ENCODE assay signal across 11 cellular contexts in the genomic region with DNA sequence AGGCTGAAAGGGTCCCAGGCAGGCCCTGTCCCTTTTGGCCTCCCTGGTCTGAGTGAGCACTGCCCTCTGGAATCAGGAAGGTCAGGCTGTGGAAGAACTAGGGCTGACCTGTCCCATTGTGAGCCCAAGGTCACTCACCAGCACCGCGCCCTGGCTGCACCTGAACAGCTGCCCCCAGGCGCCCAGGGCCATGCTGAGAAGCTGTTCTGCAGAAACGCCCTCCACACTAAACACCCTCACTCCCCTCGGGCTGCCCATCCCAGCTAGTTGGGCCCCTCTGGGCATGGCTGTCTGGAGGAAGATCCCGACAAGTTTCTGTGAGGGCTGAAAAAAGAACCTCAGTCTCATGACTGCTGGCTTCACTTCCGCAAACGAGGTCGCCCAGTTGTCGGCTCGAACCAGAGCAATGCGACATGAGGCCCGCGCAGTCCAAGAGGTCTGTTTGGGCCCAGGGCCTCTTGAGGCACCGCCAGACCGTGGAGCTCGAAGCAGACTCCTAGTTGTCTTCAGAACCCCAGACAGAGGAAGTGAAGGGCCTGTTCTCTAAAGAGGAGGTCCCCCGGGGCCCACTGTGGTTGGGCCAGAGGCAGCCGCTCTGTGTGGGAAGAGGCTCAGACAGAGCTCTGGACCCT.
A peak's percentile ranks its signal among the peaks of the same experiment; 100 is the strongest.
DNase-seq lines count a peak whose midpoint lies in the region; ATAC-seq, FAIRE-seq and TF ChIP-seq lines count a peak whose summit lies in the region.
"Had no signal": no experiment of that assay in that cellular context is flagged by ENCODE, and none has a peak within 500 bp of the region (broad histone marks: within the 10 kb centered on the region; RNA-seq: fewer than 3 reads in every experiment).

No MANE protein-coding gene starts in this region.

- peaks cover 78% of the 10 kb centered on the region for H3K36me3 Mint-ChIP-seq in CD8-positive, alpha-beta T cell
- H3K36me3 Mint-ChIP-seq in chondrocyte (ENCODE audit: low read depth), result no peaks in the 10 kb centered on the region

- POLR2A ChIA-PET in CD8-positive, alpha-beta T cell (lab: Charles Lee), result no interaction called here

- H3K4me3 Mint-ChIP-seq in CD8-positive, alpha-beta T cell, result no peak overlapping the region
- H3K4me3 Mint-ChIP-seq in chondrocyte (ENCODE audit: unreplicated experiment), result no peak overlapping the region

- no peaks in the 10 kb centered on the region for H3K9me3 ChIP-seq in CD8-positive, alpha-beta T cell (ENCODE audit: low read length)

- ATAC-seq in CD8-positive, alpha-beta T cell, result peak; percentile 20
- ATAC-seq in GM19328 (IDR thresholded peaks at IDR 0.05; ENCODE audit: unreplicated experiment) (peak; percentile 86), HG03039 (IDR thresholded peaks at IDR 0.05; ENCODE audit: unreplicated experiment) (peak; percentile 62), left cardiac atrium (no peak)

- FAIRE-seq in HTR-8/SVneo (lab: Jason Lieb, UNC), result no peak

- H3K27ac ChIP-seq in CD8-positive, alpha-beta T cell (ENCODE audit: low read depth, low read length), result no peak overlapping the region

- H3K27me3 Mint-ChIP-seq in CD8-positive, alpha-beta T cell (ENCODE audit: low read depth), result no peaks in the 10 kb centered on the region
- peaks cover 19% of the 10 kb centered on the region for H3K27me3 Mint-ChIP-seq in chondrocyte (ENCODE audit: low read depth)

- H3K27me3 ChIP-seq in CD8-positive, alpha-beta T cell (ENCODE audit: insufficient read depth, low read length), result no peaks in the 10 kb centered on the region

- peaks cover 2% of the 10 kb centered on the region for H3K9me3 Mint-ChIP-seq in CD8-positive, alpha-beta T cell
- H3K9me3 Mint-ChIP-seq in chondrocyte (ENCODE audit: low read depth), result no peaks in the 10 kb centered on the region

- H3K4me1 ChIP-seq in CD8-positive, alpha-beta T cell (ENCODE audit: insufficient read depth, low read length), result peaks cover 4% of the 10 kb centered on the region

- H3K36me3 ChIP-seq in CD8-positive, alpha-beta T cell (ENCODE audit: insufficient read depth, low read length), result peaks cover 57% of the 10 kb centered on the region

- CTCF ChIA-PET in CD8-positive, alpha-beta T cell (lab: Charles Lee), result interaction anchor here (0.7 to 1.1 kb wide), 2 partner anchors 28 to 63 kb away, joined by 3 to 4 read pairs; no protein-coding TSS in a partner anchor

- H3K27ac Mint-ChIP-seq in CD8-positive, alpha-beta T cell, result no peak overlapping the region
- H3K27ac Mint-ChIP-seq in chondrocyte (ENCODE audit: unreplicated experiment), result no peak overlapping the region

- no peak for TF ChIP-seq CTCF in CD8-positive, alpha-beta T cell (IDR thresholded peaks at IDR 0.05)
- no peak for TF ChIP-seq CTCF in chondrocyte (IDR thresholded peaks at IDR 0.05)

- no peak for DNase-seq in CD8-positive, alpha-beta T cell
- DNase-seq in chondrocyte (ENCODE audit: low spot score) (peak; percentile 77), hepatic stellate cell (ENCODE audit: low spot score) (no peak), HTR-8/SVneo (ENCODE audit: insufficient read length, low spot score) (no peak), SIG-M5 (lab: John Stamatoyannopoulos, UW) (no peak), left cardiac atrium (no peak)
- DNase-seq: activated CD4-positive, CD25-positive, alpha-beta regulatory T cell; COR-L47; stimulated activated CD4-positive, alpha-beta T cell treated with anti-CD3 and anti-CD28 coated beads, Interleukin-12 subunit alpha, Interleukin-12 subunit beta, amount 100 ng/mL, for 4 hours had no signal

- H3K4me3 ChIP-seq in CD8-positive, alpha-beta T cell (ENCODE audit: low read depth, low read length), result no peak overlapping the region

- intact Hi-C loops in CD8-positive, alpha-beta T cell (cut with DNase I, micrococcal nuclease), result no loop called here
- intact Hi-C loops in left cardiac atrium (cut with DNase I), result no loop called here

- peaks cover 12% of the 10 kb centered on the region for H3K4me1 Mint-ChIP-seq in CD8-positive, alpha-beta T cell (ENCODE audit: low read depth)
- H3K4me1 Mint-ChIP-seq in chondrocyte (ENCODE audit: low read depth), result no peaks in the 10 kb centered on the region

Comparison
In these comparisons a context has a peak if more than half of its experiments do, and no peak if none do; other contexts are left out.
1. ATAC-seq: peak in CD8-positive, alpha-beta T cell (single experiment), GM19328 (single experiment) and HG03039 (single experiment); none in left cardiac atrium (0 of 2).